Comparison of ENCODE assay signal across 8 cellular contexts in the genomic region with DNA sequence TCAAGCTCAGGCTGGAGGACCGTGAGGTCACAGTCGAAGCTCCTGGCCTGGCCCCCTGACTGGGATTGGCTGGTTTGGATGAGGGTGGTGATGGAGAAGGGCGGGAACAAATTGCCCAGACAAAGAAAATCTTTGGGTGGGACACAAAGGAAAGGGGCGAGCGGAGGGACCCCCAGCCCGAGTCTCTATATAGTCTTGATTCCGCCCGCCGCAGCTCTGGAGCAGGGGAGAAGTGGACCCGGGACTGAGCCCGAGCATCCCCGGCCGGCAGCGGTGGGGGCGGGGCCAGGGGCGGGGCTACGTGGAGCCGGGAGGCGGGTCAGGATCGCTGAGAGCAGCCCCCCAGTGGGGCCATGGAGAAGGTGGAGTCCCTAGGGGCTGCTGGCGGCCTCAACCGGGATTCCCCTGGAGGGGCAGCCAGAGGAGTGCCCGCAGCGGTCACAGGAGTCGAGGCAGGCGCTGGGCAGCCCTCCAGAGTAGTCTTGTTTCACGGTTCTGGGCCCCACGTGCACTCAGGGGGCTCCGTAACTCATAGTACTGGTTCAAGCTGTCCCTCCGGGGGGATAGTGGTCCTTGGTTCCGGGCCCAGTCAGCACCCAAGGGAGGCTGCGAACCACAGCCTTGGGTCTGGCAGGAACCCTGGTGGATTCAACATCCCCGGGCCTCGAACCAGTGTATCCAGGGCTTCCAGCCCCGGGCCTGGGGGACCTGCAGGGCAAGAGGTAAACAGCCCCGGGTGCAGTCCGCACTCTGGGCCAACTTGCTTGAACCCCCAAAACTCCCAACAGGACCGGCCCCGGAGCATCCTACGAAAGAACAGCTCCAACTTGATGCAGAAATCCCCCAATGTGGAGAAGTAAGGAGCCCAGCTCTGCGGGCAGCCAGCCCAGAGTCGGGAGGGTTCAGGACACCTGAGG. TPM values are rescaled to one million over a fixed set of nuclear protein-coding genes. Genes with fewer than 3 reads are reported as not detected.
DNase-seq lines count a peak whose midpoint lies in the region; ATAC-seq, FAIRE-seq and TF ChIP-seq lines count a peak whose summit lies in the region.

No MANE protein-coding gene starts in this region.

- H3K9me3 ChIP-seq in subcutaneous abdominal adipose tissue (ENCODE audit: control insufficient read depth in 5 of 5, low read length in 5 of 5) = no peaks in the 10 kb centered on the region

- H3K36me3 Mint-ChIP-seq in neural crest cell (ENCODE audit: low read depth) = no peaks in the 10 kb centered on the region

- peak; percentile 27 for ATAC-seq in GM19467 (IDR thresholded peaks at IDR 0.05; ENCODE audit: unreplicated experiment)

- peaks cover 0 to 19% (median 14%) of the 10 kb centered on the region in 5 donors for H3K36me3 ChIP-seq in subcutaneous abdominal adipose tissue (ENCODE audit: control insufficient read depth in 5 of 5, insufficient read depth in 5 of 5, low read length in 5 of 5)

- H3K4me1 Mint-ChIP-seq in neural crest cell = peaks cover 22% of the 10 kb centered on the region

- TF ChIP-seq CTCF in HL-60 (IDR thresholded peaks at IDR 0.05; ENCODE audit: insufficient read depth, low read length) (no peak), fibroblast of villous mesenchyme (IDR thresholded peaks at IDR 0.05; ENCODE audit: insufficient read depth, low read depth, low read length) (no peak), neural crest cell (conservative IDR thresholded peaks at IDR 0.05) (no peak)

- DNase-seq in COLO668 (lab: John Stamatoyannopoulos, UW; ENCODE audit: unreplicated experiment) (peak; percentile 59), HL-60 (ENCODE audit: low read depth in 1 of 2, low spot score in 1 of 2) (peak in 1 of 2 experiments; percentile 66), RCC 7860 (ENCODE audit: low spot score) (peak; percentile 29), fibroblast of villous mesenchyme (ENCODE audit: low read depth) (peak; percentile 74), neural crest cell (ENCODE audit: low read depth, low spot score) (peak; percentile 74)
- peak; percentile 91 for DNase-seq in activated effector memory CD4-positive, alpha-beta T cell treated with anti-CD3 and anti-CD28 coated beads, Interleukin-2, amount 50 U/mL, for 16 hours

- H3K9ac ChIP-seq in subcutaneous abdominal adipose tissue (ENCODE audit: low read length in 5 of 5) = peak overlapping the region; percentile 57 to 84 (median 71)

- H3K27me3 ChIP-seq in HL-60 (ENCODE audit: insufficient read depth, poor library complexity, severe bottlenecking) = no peaks in the 10 kb centered on the region
- peaks cover 8 to 24% (median 16%) of the 10 kb centered on the region in 5 donors for H3K27me3 ChIP-seq in subcutaneous abdominal adipose tissue (ENCODE audit: control insufficient read depth in 5 of 5, insufficient read depth in 4 of 5, low read length in 5 of 5)

- peak overlapping the region; percentile 91 for H3K4me3 Mint-ChIP-seq in neural crest cell

- FAIRE-seq in RCC 7860 (lab: Jason Lieb, UNC) = no peak

- no peaks in the 10 kb centered on the region for H3K9me3 Mint-ChIP-seq in neural crest cell

- H3K4me1 ChIP-seq in subcutaneous abdominal adipose tissue (ENCODE audit: control insufficient read depth in 5 of 5, insufficient read depth in 5 of 5, low read length in 5 of 5) = peaks cover 3 to 29% (median 20%) of the 10 kb centered on the region in 5 donors

- peak overlapping the region; percentile 99 for H3K27ac Mint-ChIP-seq in neural crest cell (ENCODE audit: unreplicated experiment)

- H3K4me3 ChIP-seq in HL-60 (replicated peaks; ENCODE audit: insufficient read depth, low read length) = peak overlapping the region; percentile 77
- peak overlapping the region; percentile 90 for H3K4me3 ChIP-seq in fibroblast of villous mesenchyme (ENCODE audit: low read depth, low read length)
- peak overlapping the region; percentile 76 to 94 (median 93) for H3K4me3 ChIP-seq in subcutaneous abdominal adipose tissue (ENCODE audit: low read depth in 1 of 5, low read length in 5 of 5)

- H3K27ac ChIP-seq in HL-60 (replicated peaks) (peak overlapping the region; percentile 85), subcutaneous abdominal adipose tissue (ENCODE audit: low read depth, low read length) (peak overlapping the region; percentile 85)

- no peaks in the 10 kb centered on the region for H3K27me3 Mint-ChIP-seq in neural crest cell (ENCODE audit: low read depth)

RNA-seq across cellular contexts. Expression of a gene that starts 1.2 kb away (rescaled TPM):
- total RNA-seq in fibroblast of villous mesenchyme = 15.1 and 19.4 TPM in 2 replicates
- total RNA-seq in neural crest cell = 65.6 and 69.5 TPM in 2 replicates

RNA-seq across cellular contexts. Expression of a gene that starts 6.0 kb away (rescaled TPM):
- total RNA-seq in fibroblast of villous mesenchyme (1.9 and 3.9 TPM in 2 replicates), neural crest cell (1.2 and 1.3 TPM in 2 replicates)

RNA-seq across cellular contexts. Expression of a gene that starts 15.2 kb away (rescaled TPM):
- total RNA-seq in fibroblast of villous mesenchyme (34.1 and 45.3 TPM in 2 replicates), neural crest cell (84.2 and 89.9 TPM in 2 replicates)

RNA-seq across cellular contexts. Expression of a gene that starts 21.6 kb away (rescaled TPM):
- total RNA-seq in fibroblast of villous mesenchyme (7.4 and 8.6 TPM in 2 replicates), neural crest cell (7.9 and 8.0 TPM in 2 replicates)

RNA-seq across cellular contexts. Expression of a gene that starts 22.9 kb away (rescaled TPM):
- total RNA-seq in fibroblast of villous mesenchyme (607 and 641 TPM in 2 replicates), neural crest cell (725 and 743 TPM in 2 replicates)
